ENCODE assay signal across 8 cellular contexts in genomic region chr12:74689071-74689655, GRCh38.
DNase-seq lines count a peak whose midpoint lies in the region; ATAC-seq and TF ChIP-seq lines count a peak whose summit lies in the region.

No MANE protein-coding gene starts in this region.

- H3K36me3 Mint-ChIP-seq in neural crest cell (ENCODE audit: low read depth) = no peaks in the 10 kb centered on the region
- no peaks in the 10 kb centered on the region for H3K36me3 Mint-ChIP-seq in effector memory CD8-positive, alpha-beta T cell (ENCODE audit: insufficient read depth)

- TF ChIP-seq CTCF in neural crest cell (conservative IDR thresholded peaks at IDR 0.05) = peak; percentile 82

- H3K27ac ChIP-seq in aorta (ENCODE audit: low read depth in 1 of 2, low read length in 2 of 2) = no peak overlapping the region

- H3K27me3 ChIP-seq in aorta (ENCODE audit: control insufficient read depth in 1 of 2, insufficient read depth in 2 of 2, low read length in 1 of 2) = no peaks in the 10 kb centered on the region

- peaks cover 4% of the 10 kb centered on the region for H3K4me1 Mint-ChIP-seq in neural crest cell
- H3K4me1 Mint-ChIP-seq in effector memory CD8-positive, alpha-beta T cell (ENCODE audit: low read depth in 2 of 2) = no peaks in the 10 kb centered on the region

- H3K4me3 Mint-ChIP-seq in neural crest cell = no peak overlapping the region
- H3K4me3 Mint-ChIP-seq in effector memory CD8-positive, alpha-beta T cell = no peak overlapping the region

- no peaks in the 10 kb centered on the region for H3K36me3 ChIP-seq in aorta (ENCODE audit: control insufficient read depth in 1 of 2, insufficient read depth in 2 of 2, low read length in 1 of 2)

- WGBS in aorta, 2 donors = 29 to 32% methylated on average over 3 of the region's 3 CpGs

- H3K27me3 Mint-ChIP-seq in neural crest cell (ENCODE audit: low read depth) = peaks cover 6% of the 10 kb centered on the region
- H3K27me3 Mint-ChIP-seq in effector memory CD8-positive, alpha-beta T cell = no peaks in the 10 kb centered on the region

- no peak overlapping the region for H3K4me3 ChIP-seq in aorta (ENCODE audit: low read length in 2 of 2)

- H3K9me3 Mint-ChIP-seq in neural crest cell = peaks cover 2% of the 10 kb centered on the region
- no peaks in the 10 kb centered on the region for H3K9me3 Mint-ChIP-seq in effector memory CD8-positive, alpha-beta T cell

- no peak overlapping the region for H3K27ac Mint-ChIP-seq in neural crest cell (ENCODE audit: unreplicated experiment)
- H3K27ac Mint-ChIP-seq in effector memory CD8-positive, alpha-beta T cell = no peak overlapping the region

- DNase-seq in DMS53 treated with DMSO at 0.1 percent for 48 hours (lab: John Stamatoyannopoulos, UW; ENCODE audit: unreplicated experiment) (peak; percentile 81), NCI-H748 treated with DMSO at 0.1 percent for 48 hours (lab: John Stamatoyannopoulos, UW) (peak; percentile 5), dermis microvascular lymphatic vessel endothelial cell (ENCODE audit: low read depth in 2 of 2) (peak; percentile 23 to 53), neural crest cell (ENCODE audit: low read depth, low spot score) (no peak), aorta (no peak)
- no peak for DNase-seq in effector memory CD8-positive, alpha-beta T cell

- intact Hi-C loops in aorta (cut with DNase I) = no loop called here

- no peaks in the 10 kb centered on the region for H3K9me3 ChIP-seq in aorta (ENCODE audit: control insufficient read depth, low read length)

- H3K4me1 ChIP-seq in aorta (ENCODE audit: control insufficient read depth in 1 of 2, insufficient read depth in 2 of 2, low read length in 2 of 2) = no peaks in the 10 kb centered on the region

- ATAC-seq in HG03039 (IDR thresholded peaks at IDR 0.05; ENCODE audit: unreplicated experiment) = peak; percentile 53
- ATAC-seq in HG03460 (IDR thresholded peaks at IDR 0.05; ENCODE audit: unreplicated experiment) = no peak
- ATAC-seq in effector memory CD8-positive, alpha-beta T cell (replicated peaks) = no peak
- no peak for ATAC-seq in aorta (ENCODE audit: low FRiP score)

Comparison
In these comparisons a context has a peak if more than half of its experiments do, and no peak if none do; other contexts are left out.
1. DNase-seq: peak in DMS53 treated with DMSO at 0.1 percent for 48 hours (single experiment), NCI-H748 treated with DMSO at 0.1 percent for 48 hours (single experiment) and dermis microvascular lymphatic vessel endothelial cell (2 of 2); none in neural crest cell (single experiment), effector memory CD8-positive, alpha-beta T cell (0 of 3) and aorta (0 of 2).